Comparison of ENCODE assay signal across 8 cellular contexts in genomic region chr1:225427249-225428065, GRCh38. TPM values are rescaled to one million over a fixed set of nuclear protein-coding genes. Genes with fewer than 3 reads are reported as not detected.
DNase-seq lines count a peak whose midpoint lies in the region; ATAC-seq and TF ChIP-seq lines count a peak whose summit lies in the region.

LBR (minus strand) TSS chr1:225428038; CDS start chr1:225424075, 3,963 bp downstream.

- peak within 1 kb of the TSS; percentile 91 to 97 (median 95) for H3K27ac Mint-ChIP-seq in CD4-positive, CD25-positive, alpha-beta regulatory T cell
- peak within 1 kb of the TSS; percentile 80 for H3K27ac Mint-ChIP-seq in WTC11

- no peak for TF ChIP-seq POLR2A in transverse colon (IDR thresholded peaks at IDR 0.05)

- no peak for TF ChIP-seq EP300 in transverse colon (IDR thresholded peaks at IDR 0.05; ENCODE audit: low read depth)

- H3K27ac ChIP-seq in CD4-positive, CD25-positive, alpha-beta regulatory T cell (ENCODE audit: insufficient read depth, low read length, poor library complexity, severe bottlenecking) = peak within 1 kb of the TSS; percentile 94
- peak within 1 kb of the TSS; percentile 94 to 99 (median 98) for H3K27ac ChIP-seq in transverse colon

- WGBS in transverse colon (ENCODE audit: low coverage in 1 of 2), 2 donors = 0% methylated on average over 77 of the region's 93 CpGs; no CpG with 5 or more reads in 1 of the 2 donors

- H3K36me3 ChIP-seq in CD4-positive, CD25-positive, alpha-beta regulatory T cell (ENCODE audit: control insufficient read depth, insufficient read depth, low read length) = peaks cover 8% of the 10 kb centered on the region
- H3K36me3 ChIP-seq in mucosa of stomach (ENCODE audit: control insufficient read depth, insufficient read depth, low read length) (no peaks in the 10 kb centered on the region), transverse colon (no peaks in the 10 kb centered on the region)

- ATAC-seq in CD4-positive, CD25-positive, alpha-beta regulatory T cell (ENCODE audit: low read depth in 2 of 2) = peak in 1 of 2 donors; percentile 3
- ATAC-seq in HG03342 (IDR thresholded peaks at IDR 0.05; ENCODE audit: unreplicated experiment) (peak; percentile 33), WTC11 (peak; percentile 59)

- peak within 1 kb of the TSS; percentile 92 to 98 (median 96) for H3K4me3 Mint-ChIP-seq in CD4-positive, CD25-positive, alpha-beta regulatory T cell
- H3K4me3 Mint-ChIP-seq in WTC11 = peak within 1 kb of the TSS; percentile 79

- POLR2A ChIA-PET in WTC11 (lab: Charles Lee) = interaction anchor here (0.6 kb wide), 1 partner anchor 531 kb away, joined by 5 read pairs; no protein-coding TSS in a partner anchor

- H3K27me3 Mint-ChIP-seq in CD4-positive, CD25-positive, alpha-beta regulatory T cell = peaks cover 8% of the 10 kb centered on the region
- peaks cover 37% of the 10 kb centered on the region for H3K27me3 Mint-ChIP-seq in WTC11 (ENCODE audit: low read depth)

- peak in 2 of 3 donors; percentile 21 to 49 for DNase-seq in CD4-positive, CD25-positive, alpha-beta regulatory T cell
- peak; percentile 13 for DNase-seq in GM19238 (ENCODE audit: insufficient read length, low spot score)
- DNase-seq in WTC11 (ENCODE audit: low spot score) = no peak
- no peak for DNase-seq in epithelial cell of proximal tubule (ENCODE audit: low read depth)
- DNase-seq in transverse colon = peak; percentile 41
- no peak for DNase-seq in NCI-H748 treated with DMSO at 0.1 percent for 48 hours (lab: John Stamatoyannopoulos, UW)

- H3K9ac ChIP-seq in mucosa of stomach (ENCODE audit: low read length) = peak within 1 kb of the TSS; percentile 90

- no peaks in the 10 kb centered on the region for H3K27me3 ChIP-seq in CD4-positive, CD25-positive, alpha-beta regulatory T cell (ENCODE audit: control insufficient read depth, insufficient read depth, low read length)
- no peaks in the 10 kb centered on the region for H3K27me3 ChIP-seq in mucosa of stomach (ENCODE audit: control insufficient read depth, insufficient read depth, low read length)
- no peaks in the 10 kb centered on the region for H3K27me3 ChIP-seq in transverse colon

- peaks cover 10% of the 10 kb centered on the region for H3K36me3 Mint-ChIP-seq in CD4-positive, CD25-positive, alpha-beta regulatory T cell
- H3K36me3 Mint-ChIP-seq in WTC11 = peaks cover 24% of the 10 kb centered on the region

- H3K9me3 ChIP-seq in CD4-positive, CD25-positive, alpha-beta regulatory T cell (ENCODE audit: control insufficient read depth in 2 of 2, low read length in 2 of 2) = no peaks in the 10 kb centered on the region
- no peaks in the 10 kb centered on the region for H3K9me3 ChIP-seq in mucosa of stomach (ENCODE audit: control insufficient read depth, low read length)
- no peaks in the 10 kb centered on the region for H3K9me3 ChIP-seq in transverse colon

- intact Hi-C loops in transverse colon (cut with DNase I; ENCODE audit: low total_unique reads) = no loop called here

- peak within 1 kb of the TSS; percentile 93 for H3K4me3 ChIP-seq in CD4-positive, CD25-positive, alpha-beta regulatory T cell (ENCODE audit: low read depth, low read length)
- H3K4me3 ChIP-seq in epithelial cell of proximal tubule (ENCODE audit: low read depth, low read length) = peak within 1 kb of the TSS; percentile 86
- peak within 1 kb of the TSS; percentile 43 for H3K4me3 ChIP-seq in mucosa of stomach (ENCODE audit: low read length)
- H3K4me3 ChIP-seq in transverse colon = peak within 1 kb of the TSS; percentile 84 to 96 (median 94)

- peaks cover 34 to 57% (median 51%) of the 10 kb centered on the region in 4 donors for H3K4me1 Mint-ChIP-seq in CD4-positive, CD25-positive, alpha-beta regulatory T cell
- H3K4me1 Mint-ChIP-seq in WTC11 = peaks cover 55% of the 10 kb centered on the region

- TF ChIP-seq CTCF in WTC11 (IDR thresholded peaks at IDR 0.05) (no peak), epithelial cell of proximal tubule (conservative IDR thresholded peaks at IDR 0.05; ENCODE audit: low read depth, low read length) (no peak), transverse colon (IDR thresholded peaks at IDR 0.05) (peak in 1 of 5 experiments; percentile 22)

- CTCF ChIA-PET in WTC11 (lab: Charles Lee) = interaction anchor here (1.2 to 1.6 kb wide), 2 partner anchors 16 to 47 kb away, joined by 4 to 5 read pairs; no protein-coding TSS in a partner anchor

- no peaks in the 10 kb centered on the region for H3K9me3 Mint-ChIP-seq in CD4-positive, CD25-positive, alpha-beta regulatory T cell
- H3K9me3 Mint-ChIP-seq in WTC11 = peaks cover 18% of the 10 kb centered on the region

- H3K4me1 ChIP-seq in CD4-positive, CD25-positive, alpha-beta regulatory T cell (ENCODE audit: control insufficient read depth, insufficient read depth, low read length, poor library complexity, severe bottlenecking) = peaks cover 52% of the 10 kb centered on the region
- H3K4me1 ChIP-seq in mucosa of stomach (ENCODE audit: control insufficient read depth, insufficient read depth, low read length) (peaks cover 23% of the 10 kb centered on the region), transverse colon (peaks cover 28 to 49% (median 45%) of the 10 kb centered on the region in 4 donors)

- in situ Hi-C loops in transverse colon (cut with MboI; ENCODE audit: low pct_ligation_motif_present in 1 of 4, low pct_unique_long_range_greater_than_20kb in 1 of 4, low sequenced_read_pairs in 3 of 4) = no loop called here

TF ChIP-seq in WTC11, 78 proteins besides CTCF, POLR2A, EP300 and RAD21 (continues in another document):
- TF ChIP-seq ZNF219 (CRISPR knock-in tag; IDR thresholded peaks at IDR 0.05; ENCODE audit: borderline replicate concordance) = 0 out of 2 replicates have a peak, but pooled peaks have one; percentile 62
- 0 out of 2 replicates have a peak, but pooled peaks have one; percentile 4 for TF ChIP-seq USF1 (CRISPR knock-in tag; IDR thresholded peaks at IDR 0.05)
- TF ChIP-seq, protein P1, sequence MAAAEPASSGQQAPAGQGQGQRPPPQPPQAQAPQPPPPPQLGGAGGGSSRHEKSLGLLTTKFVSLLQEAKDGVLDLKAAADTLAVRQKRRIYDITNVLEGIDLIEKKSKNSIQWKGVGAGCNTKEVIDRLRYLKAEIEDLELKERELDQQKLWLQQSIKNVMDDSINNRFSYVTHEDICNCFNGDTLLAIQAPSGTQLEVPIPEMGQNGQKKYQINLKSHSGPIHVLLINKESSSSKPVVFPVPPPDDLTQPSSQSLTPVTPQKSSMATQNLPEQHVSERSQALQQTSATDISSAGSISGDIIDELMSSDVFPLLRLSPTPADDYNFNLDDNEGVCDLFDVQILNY (CRISPR knock-in tag; IDR thresholded peaks at IDR 0.05) = peak; percentile 45; the same call in 1 of the 2 replicates
- TF ChIP-seq ZNF121 (CRISPR knock-in tag; IDR thresholded peaks at IDR 0.05) = no peak
- TF ChIP-seq, protein P2, sequence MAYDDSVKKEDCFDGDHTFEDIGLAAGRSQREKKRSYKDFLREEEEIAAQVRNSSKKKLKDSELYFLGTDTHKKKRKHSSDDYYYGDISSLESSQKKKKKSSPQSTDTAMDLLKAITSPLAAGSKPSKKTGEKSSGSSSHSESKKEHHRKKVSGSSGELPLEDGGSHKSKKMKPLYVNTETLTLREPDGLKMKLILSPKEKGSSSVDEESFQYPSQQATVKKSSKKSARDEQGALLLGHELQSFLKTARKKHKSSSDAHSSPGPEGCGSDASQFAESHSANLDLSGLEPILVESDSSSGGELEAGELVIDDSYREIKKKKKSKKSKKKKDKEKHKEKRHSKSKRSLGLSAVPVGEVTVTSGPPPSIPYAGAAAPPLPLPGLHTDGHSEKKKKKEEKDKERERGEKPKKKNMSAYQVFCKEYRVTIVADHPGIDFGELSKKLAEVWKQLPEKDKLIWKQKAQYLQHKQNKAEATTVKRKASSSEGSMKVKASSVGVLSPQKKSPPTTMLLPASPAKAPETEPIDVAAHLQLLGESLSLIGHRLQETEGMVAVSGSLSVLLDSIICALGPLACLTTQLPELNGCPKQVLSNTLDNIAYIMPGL (CRISPR knock-in tag; IDR thresholded peaks at IDR 0.05) = peak; percentile 56
- peak; percentile 9; the same call in 1 of the 2 replicates for TF ChIP-seq FOXP1 (CRISPR knock-in tag; IDR thresholded peaks at IDR 0.05; ENCODE audit: borderline replicate concordance)

RNA-seq across cellular contexts. Expression of gene LBR, which starts in this region (rescaled TPM):
- 140 TPM for total RNA-seq in CD4-positive, CD25-positive, alpha-beta regulatory T cell
- polyA plus RNA-seq in CD4-positive, CD25-positive, alpha-beta regulatory T cell = 100 to 1,000 TPM; 123 to 175 (median 145) TPM
- total RNA-seq in WTC11 (2021) = 63.8 to 86.0 TPM (median 66.0 TPM) in 3 replicates
- total RNA-seq in epithelial cell of proximal tubule = 51.7 and 92.0 TPM in 2 replicates
- total RNA-seq in transverse colon = 10 to 100 TPM; 48.6 to 97.9 (median 75.1) TPM

Comparison
In these comparisons a context has a peak if more than half of its experiments do, and no peak if none do; other contexts are left out.
1. DNase-seq: peak in CD4-positive, CD25-positive, alpha-beta regulatory T cell (2 of 3), GM19238 (single experiment) and transverse colon (single experiment); none in WTC11 (single experiment), epithelial cell of proximal tubule (single experiment) and NCI-H748 treated with DMSO at 0.1 percent for 48 hours (single experiment).
2. H3K4me3 ChIP-seq: peak in every context shown above with its lines; median percentile 94 in transverse colon; 93 in CD4-positive, CD25-positive, alpha-beta regulatory T cell; 86 in epithelial cell of proximal tubule; 43 in mucosa of stomach.